ENCODE assay signal across 1 cellular context in the genomic region with DNA sequence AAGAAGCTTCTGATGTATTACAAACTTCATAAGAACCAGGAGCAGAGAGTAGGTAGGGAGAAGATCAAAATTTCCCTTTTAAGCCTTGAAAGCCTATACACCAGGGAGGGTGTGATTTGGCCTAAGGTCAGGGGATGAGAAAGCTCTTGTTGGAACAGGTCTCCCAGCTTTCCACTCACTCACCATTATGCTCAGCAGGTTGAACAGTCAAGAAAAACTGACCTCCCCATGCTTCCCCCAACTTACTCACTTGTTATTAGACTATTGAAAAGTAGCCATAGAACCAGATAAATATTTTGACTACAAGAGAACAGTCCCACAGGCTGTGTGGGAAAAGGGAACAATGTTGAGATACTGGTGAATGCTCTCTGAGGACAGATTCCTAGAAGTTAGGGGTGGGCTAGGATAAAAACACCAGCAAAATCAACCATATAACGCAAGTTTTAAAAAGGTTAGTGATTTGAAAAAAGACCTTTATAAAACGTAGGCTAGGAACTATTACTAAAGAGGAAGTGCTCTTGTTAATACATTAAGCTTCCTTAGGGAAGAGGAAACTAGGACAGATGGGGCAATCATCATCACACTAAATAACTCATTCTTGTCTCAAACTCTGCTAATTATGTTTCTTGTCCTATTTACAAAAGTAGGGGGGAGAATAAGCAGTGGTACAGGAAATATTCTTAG.
TF ChIP-seq lines count a peak whose summit lies in the region.

No MANE protein-coding gene starts in this region.

TF ChIP-seq in GM23338, 12 proteins besides CTCF, POLR2A, EP300 and RAD21:
- TF ChIP-seq JUNB (IDR thresholded peaks at IDR 0.05; ENCODE audit: unreplicated experiment) = no peak
- TF ChIP-seq, protein P1, sequence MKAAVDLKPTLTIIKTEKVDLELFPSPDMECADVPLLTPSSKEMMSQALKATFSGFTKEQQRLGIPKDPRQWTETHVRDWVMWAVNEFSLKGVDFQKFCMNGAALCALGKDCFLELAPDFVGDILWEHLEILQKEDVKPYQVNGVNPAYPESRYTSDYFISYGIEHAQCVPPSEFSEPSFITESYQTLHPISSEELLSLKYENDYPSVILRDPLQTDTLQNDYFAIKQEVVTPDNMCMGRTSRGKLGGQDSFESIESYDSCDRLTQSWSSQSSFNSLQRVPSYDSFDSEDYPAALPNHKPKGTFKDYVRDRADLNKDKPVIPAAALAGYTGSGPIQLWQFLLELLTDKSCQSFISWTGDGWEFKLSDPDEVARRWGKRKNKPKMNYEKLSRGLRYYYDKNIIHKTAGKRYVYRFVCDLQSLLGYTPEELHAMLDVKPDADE (IDR thresholded peaks at IDR 0.05) = no peak
- no peak for TF ChIP-seq POLR2AphosphoS5 (IDR thresholded peaks at IDR 0.05; ENCODE audit: low read depth)
- no peak for TF ChIP-seq EZH2 (IDR thresholded peaks at IDR 0.05; ENCODE audit: low read depth, unreplicated experiment)
- TF ChIP-seq NANOG (IDR thresholded peaks at IDR 0.05; ENCODE audit: borderline replicate concordance) = no peak
- TF ChIP-seq STAT1 (IDR thresholded peaks at IDR 0.05; ENCODE audit: unreplicated experiment) = no peak
- no peak for TF ChIP-seq ZNF331 (CRISPR knock-in tag; IDR thresholded peaks at IDR 0.05; ENCODE audit: low read depth)
- TF ChIP-seq EZH2phosphoT487 (IDR thresholded peaks at IDR 0.05; ENCODE audit: unreplicated experiment) = no peak
- no peak for TF ChIP-seq ZNF114 (CRISPR knock-in tag; IDR thresholded peaks at IDR 0.05)
- TF ChIP-seq, protein P2, sequence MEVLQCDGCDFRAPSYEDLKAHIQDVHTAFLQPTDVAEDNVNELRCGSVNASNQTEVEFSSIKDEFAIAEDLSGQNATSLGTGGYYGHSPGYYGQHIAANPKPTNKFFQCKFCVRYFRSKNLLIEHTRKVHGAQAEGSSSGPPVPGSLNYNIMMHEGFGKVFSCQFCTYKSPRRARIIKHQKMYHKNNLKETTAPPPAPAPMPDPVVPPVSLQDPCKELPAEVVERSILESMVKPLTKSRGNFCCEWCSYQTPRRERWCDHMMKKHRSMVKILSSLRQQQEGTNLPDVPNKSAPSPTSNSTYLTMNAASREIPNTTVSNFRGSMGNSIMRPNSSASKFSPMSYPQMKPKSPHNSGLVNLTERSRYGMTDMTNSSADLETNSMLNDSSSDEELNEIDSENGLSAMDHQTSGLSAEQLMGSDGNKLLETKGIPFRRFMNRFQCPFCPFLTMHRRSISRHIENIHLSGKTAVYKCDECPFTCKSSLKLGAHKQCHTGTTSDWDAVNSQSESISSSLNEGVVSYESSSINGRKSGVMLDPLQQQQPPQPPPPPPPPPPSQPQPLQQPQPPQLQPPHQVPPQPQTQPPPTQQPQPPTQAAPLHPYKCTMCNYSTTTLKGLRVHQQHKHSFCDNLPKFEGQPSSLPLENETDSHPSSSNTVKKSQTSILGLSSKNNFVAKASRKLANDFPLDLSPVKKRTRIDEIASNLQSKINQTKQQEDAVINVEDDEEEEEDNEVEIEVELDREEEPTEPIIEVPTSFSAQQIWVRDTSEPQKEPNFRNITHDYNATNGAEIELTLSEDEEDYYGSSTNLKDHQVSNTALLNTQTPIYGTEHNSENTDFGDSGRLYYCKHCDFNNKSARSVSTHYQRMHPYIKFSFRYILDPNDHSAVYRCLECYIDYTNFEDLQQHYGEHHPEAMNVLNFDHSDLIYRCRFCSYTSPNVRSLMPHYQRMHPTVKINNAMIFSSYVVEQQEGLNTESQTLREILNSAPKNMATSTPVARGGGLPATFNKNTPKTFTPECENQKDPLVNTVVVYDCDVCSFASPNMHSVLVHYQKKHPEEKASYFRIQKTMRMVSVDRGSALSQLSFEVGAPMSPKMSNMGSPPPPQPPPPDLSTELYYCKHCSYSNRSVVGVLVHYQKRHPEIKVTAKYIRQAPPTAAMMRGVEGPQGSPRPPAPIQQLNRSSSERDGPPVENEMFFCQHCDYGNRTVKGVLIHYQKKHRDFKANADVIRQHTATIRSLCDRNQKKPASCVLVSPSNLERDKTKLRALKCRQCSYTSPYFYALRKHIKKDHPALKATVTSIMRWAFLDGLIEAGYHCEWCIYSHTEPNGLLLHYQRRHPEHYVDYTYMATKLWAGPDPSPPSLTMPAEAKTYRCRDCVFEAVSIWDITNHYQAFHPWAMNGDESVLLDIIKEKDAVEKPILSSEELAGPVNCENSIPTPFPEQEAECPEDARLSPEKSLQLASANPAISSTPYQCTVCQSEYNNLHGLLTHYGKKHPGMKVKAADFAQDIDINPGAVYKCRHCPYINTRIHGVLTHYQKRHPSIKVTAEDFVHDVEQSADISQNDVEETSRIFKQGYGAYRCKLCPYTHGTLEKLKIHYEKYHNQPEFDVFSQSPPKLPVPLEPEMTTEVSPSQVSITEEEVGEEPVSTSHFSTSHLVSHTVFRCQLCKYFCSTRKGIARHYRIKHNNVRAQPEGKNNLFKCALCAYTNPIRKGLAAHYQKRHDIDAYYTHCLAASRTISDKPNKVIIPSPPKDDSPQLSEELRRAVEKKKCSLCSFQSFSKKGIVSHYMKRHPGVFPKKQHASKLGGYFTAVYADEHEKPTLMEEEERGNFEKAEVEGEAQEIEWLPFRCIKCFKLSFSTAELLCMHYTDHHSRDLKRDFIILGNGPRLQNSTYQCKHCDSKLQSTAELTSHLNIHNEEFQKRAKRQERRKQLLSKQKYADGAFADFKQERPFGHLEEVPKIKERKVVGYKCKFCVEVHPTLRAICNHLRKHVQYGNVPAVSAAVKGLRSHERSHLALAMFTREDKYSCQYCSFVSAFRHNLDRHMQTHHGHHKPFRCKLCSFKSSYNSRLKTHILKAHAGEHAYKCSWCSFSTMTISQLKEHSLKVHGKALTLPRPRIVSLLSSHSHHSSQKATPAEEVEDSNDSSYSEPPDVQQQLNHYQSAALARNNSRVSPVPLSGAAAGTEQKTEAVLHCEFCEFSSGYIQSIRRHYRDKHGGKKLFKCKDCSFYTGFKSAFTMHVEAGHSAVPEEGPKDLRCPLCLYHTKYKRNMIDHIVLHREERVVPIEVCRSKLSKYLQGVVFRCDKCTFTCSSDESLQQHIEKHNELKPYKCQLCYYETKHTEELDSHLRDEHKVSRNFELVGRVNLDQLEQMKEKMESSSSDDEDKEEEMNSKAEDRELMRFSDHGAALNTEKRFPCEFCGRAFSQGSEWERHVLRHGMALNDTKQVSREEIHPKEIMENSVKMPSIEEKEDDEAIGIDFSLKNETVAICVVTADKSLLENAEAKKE (CRISPR knock-in tag; IDR thresholded peaks at IDR 0.05) = no peak
- TF ChIP-seq, protein P3, sequence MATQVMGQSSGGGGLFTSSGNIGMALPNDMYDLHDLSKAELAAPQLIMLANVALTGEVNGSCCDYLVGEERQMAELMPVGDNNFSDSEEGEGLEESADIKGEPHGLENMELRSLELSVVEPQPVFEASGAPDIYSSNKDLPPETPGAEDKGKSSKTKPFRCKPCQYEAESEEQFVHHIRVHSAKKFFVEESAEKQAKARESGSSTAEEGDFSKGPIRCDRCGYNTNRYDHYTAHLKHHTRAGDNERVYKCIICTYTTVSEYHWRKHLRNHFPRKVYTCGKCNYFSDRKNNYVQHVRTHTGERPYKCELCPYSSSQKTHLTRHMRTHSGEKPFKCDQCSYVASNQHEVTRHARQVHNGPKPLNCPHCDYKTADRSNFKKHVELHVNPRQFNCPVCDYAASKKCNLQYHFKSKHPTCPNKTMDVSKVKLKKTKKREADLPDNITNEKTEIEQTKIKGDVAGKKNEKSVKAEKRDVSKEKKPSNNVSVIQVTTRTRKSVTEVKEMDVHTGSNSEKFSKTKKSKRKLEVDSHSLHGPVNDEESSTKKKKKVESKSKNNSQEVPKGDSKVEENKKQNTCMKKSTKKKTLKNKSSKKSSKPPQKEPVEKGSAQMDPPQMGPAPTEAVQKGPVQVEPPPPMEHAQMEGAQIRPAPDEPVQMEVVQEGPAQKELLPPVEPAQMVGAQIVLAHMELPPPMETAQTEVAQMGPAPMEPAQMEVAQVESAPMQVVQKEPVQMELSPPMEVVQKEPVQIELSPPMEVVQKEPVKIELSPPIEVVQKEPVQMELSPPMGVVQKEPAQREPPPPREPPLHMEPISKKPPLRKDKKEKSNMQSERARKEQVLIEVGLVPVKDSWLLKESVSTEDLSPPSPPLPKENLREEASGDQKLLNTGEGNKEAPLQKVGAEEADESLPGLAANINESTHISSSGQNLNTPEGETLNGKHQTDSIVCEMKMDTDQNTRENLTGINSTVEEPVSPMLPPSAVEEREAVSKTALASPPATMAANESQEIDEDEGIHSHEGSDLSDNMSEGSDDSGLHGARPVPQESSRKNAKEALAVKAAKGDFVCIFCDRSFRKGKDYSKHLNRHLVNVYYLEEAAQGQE (IDR thresholded peaks at IDR 0.05; ENCODE audit: unreplicated experiment) = no peak
- TF ChIP-seq CREB1 (CRISPR knock-in tag; IDR thresholded peaks at IDR 0.05; ENCODE audit: low read depth) = no peak
TF ChIP-seq in GM23338: peak in this region for 0.
